ENCODE assay signal across 16 cellular contexts in genomic region chr5:137611011-137611580, GRCh38.
A peak's percentile ranks its signal among the peaks of the same experiment; 100 is the strongest.
DNase-seq lines count a peak whose midpoint lies in the region; ATAC-seq and TF ChIP-seq lines count a peak whose summit lies in the region.
"Had no signal": no experiment of that assay in that cellular context is flagged by ENCODE, and none has a peak within 500 bp of the region (broad histone marks: within the 10 kb centered on the region; RNA-seq: fewer than 3 reads in every experiment).

No MANE protein-coding gene starts in this region.

- no peak overlapping the region for H3K9ac ChIP-seq in neuronal stem cell (ENCODE audit: low read depth, low read length, poor library complexity)

- H3K4me1 ChIP-seq in neuronal stem cell (ENCODE audit: control insufficient read depth in 2 of 2, insufficient read depth in 1 of 2, low read depth in 1 of 2, low read length in 2 of 2): peaks cover 0 to 2% of the 10 kb centered on the region in 2 donors

- H3K79me1 ChIP-seq in neuronal stem cell (ENCODE audit: low read depth, low read length): no peaks in the 10 kb centered on the region

- peak overlapping the region; percentile 29 for H3K18ac ChIP-seq in neuronal stem cell (ENCODE audit: low read length)

- no peaks in the 10 kb centered on the region for H3K9me3 ChIP-seq in neuronal stem cell (replicated peaks in 1 of 2; ENCODE audit: control insufficient read depth in 2 of 2, insufficient read depth in 1 of 2, low read depth in 1 of 2, low read length in 2 of 2)

- H4K8ac ChIP-seq in neuronal stem cell (ENCODE audit: low read depth, low read length): no peak overlapping the region

- no peaks in the 10 kb centered on the region for H3K36me3 ChIP-seq in neuronal stem cell (replicated peaks in 1 of 2; ENCODE audit: control insufficient read depth in 2 of 2, insufficient read depth in 2 of 2, low read length in 2 of 2)

- H3K4ac ChIP-seq in neuronal stem cell (ENCODE audit: low read length): no peak overlapping the region

- H2BK15ac ChIP-seq in neuronal stem cell (ENCODE audit: low read length): no peak overlapping the region

- no peak overlapping the region for H4K91ac ChIP-seq in neuronal stem cell (ENCODE audit: low read depth, low read length, poor library complexity)

- H3K4me3 ChIP-seq in coronary artery (no peak overlapping the region), neuronal stem cell (ENCODE audit: low read length in 2 of 2) (no peak overlapping the region)
- H3K4me3 ChIP-seq: GM12878, GM23338 had no signal

- H3K4me2 ChIP-seq in neuronal stem cell (ENCODE audit: insufficient read depth, low read length, poor library complexity, severe bottlenecking): no peak overlapping the region
- H3K4me2 ChIP-seq: GM23338 had no signal

- no peak for TF ChIP-seq CTCF in coronary artery (IDR thresholded peaks at IDR 0.05)

- ATAC-seq in GM21381 (IDR thresholded peaks at IDR 0.05; ENCODE audit: unreplicated experiment): no peak
- ATAC-seq: GM12878 had no signal

- WGBS in neuronal stem cell (ENCODE audit: extremely low coverage in 2 of 2, insufficient read length in 2 of 2, insufficient replicate concordance in 1 of 2), 2 donors: no CpG with 5 or more reads among the region's 4 CpGs

- no peak overlapping the region for H3K14ac ChIP-seq in neuronal stem cell (ENCODE audit: low read length)

- H2BK5ac ChIP-seq in neuronal stem cell (ENCODE audit: low read length): no peak overlapping the region

- no peak overlapping the region for H3K23ac ChIP-seq in neuronal stem cell (ENCODE audit: low read depth, low read length, poor library complexity)

- no peak overlapping the region for H2BK120ac ChIP-seq in neuronal stem cell (ENCODE audit: low read depth, low read length)

- peaks cover 0 to 27% (median 0%) of the 10 kb centered on the region in 3 experiments for H3K27me3 ChIP-seq in neuronal stem cell (ENCODE audit: control insufficient read depth in 3 of 3, insufficient read depth in 3 of 3, low read depth in 1 of 3, low read length in 3 of 3)

- H3K27ac ChIP-seq in coronary artery (no peak overlapping the region), neuronal stem cell (replicated peaks; ENCODE audit: low read length) (no peak overlapping the region)
- H3K27ac ChIP-seq: C4-2B, HL-60 had no signal

- H2BK12ac ChIP-seq in neuronal stem cell (ENCODE audit: low read length): no peak overlapping the region

- no peak overlapping the region for H2AK5ac ChIP-seq in neuronal stem cell (ENCODE audit: low read depth, low read length)

- no peak overlapping the region for H2AFZ ChIP-seq in neuronal stem cell (ENCODE audit: low read length)
- H2AFZ ChIP-seq: GM23338 had no signal

- DNase-seq in EL (peak; percentile 59), coronary artery (ENCODE audit: low spot score) (peak; percentile 54), neuronal stem cell (ENCODE audit: low spot score) (no peak), CD1c-positive myeloid dendritic cell (ENCODE audit: extremely low spot score) (no peak), NCI-H446 treated with DMSO at 0.1 percent for 48 hours (lab: John Stamatoyannopoulos, UW) (no peak)
- DNase-seq: ACHN; AML-193; CD4-positive, alpha-beta memory T cell; DMS153; DMS79; HCEC 1CT had no signal

Comparison
In these comparisons a context has a peak if more than half of its experiments do, and no peak if none do; other contexts are left out.
1. DNase-seq: peak in EL (single experiment) and coronary artery (single experiment); none in neuronal stem cell (single experiment), CD1c-positive myeloid dendritic cell (single experiment) and NCI-H446 treated with DMSO at 0.1 percent for 48 hours (single experiment).